ENCODE assay signal across 32 cellular contexts in the genomic region with DNA sequence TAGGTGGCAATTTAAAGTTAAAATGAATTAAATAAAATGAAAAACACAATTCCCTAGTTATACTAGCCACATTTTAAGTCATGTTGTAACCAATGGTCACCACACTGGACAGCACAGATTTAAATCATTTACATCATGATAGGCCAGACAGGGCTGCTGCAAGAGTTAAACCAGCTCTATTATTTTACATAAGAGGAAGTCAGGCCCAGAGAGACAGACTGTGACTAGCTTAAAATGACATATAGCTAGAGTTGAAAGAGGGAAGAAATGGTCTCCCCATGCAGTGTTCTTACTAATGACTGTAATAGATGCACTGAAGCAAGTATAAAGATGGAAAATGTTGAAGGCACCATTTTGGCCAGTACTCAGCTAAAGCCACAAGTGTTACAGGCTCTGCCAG.
DNase-seq lines count a peak whose midpoint lies in the region; ATAC-seq, FAIRE-seq and TF ChIP-seq lines count a peak whose summit lies in the region.
"Had no signal": no experiment of that assay in that cellular context is flagged by ENCODE, and none has a peak within 500 bp of the region (broad histone marks: within the 10 kb centered on the region; RNA-seq: fewer than 3 reads in every experiment).

No MANE protein-coding gene starts in this region.

- DNase-seq in GF-D8 (lab: John Stamatoyannopoulos, UW) = peak; percentile 2
- peak; percentile 60 to 62 for DNase-seq in Kasumi-1 (lab: John Stamatoyannopoulos, UW)
- DNase-seq in OCI-M1 (lab: John Stamatoyannopoulos, UW) = peak; percentile 74
- DNase-seq in HepG2 (ENCODE audit: low spot score) = no peak
- DNase-seq in NCI-H526 (lab: John Stamatoyannopoulos, UW) = no peak
- no peak for DNase-seq in NCI-H2227 treated with DMSO at 0.1 percent for 48 hours (lab: John Stamatoyannopoulos, UW)
- no peak for DNase-seq in NCI-H146 treated with DMSO at 0.1 percent for 48 hours (lab: John Stamatoyannopoulos, UW; ENCODE audit: unreplicated experiment)
- DNase-seq in GM19238 (ENCODE audit: insufficient read length, low spot score) = no peak
- DNase-seq: activated CD4-positive, alpha-beta T cell treated with anti-CD3 and anti-CD28 coated beads for 1 hour; activated CD8-positive, alpha-beta memory T cell treated with anti-CD3 and anti-CD28 coated beads for 24 hours; activated effector memory CD4-positive, alpha-beta T cell treated with anti-CD3 and anti-CD28 coated beads, Interleukin-2, amount 50 U/mL, for 16 hours; activated naive CD8-positive, alpha-beta T cell treated with anti-CD3 and anti-CD28 coated beads, Interleukin-2, amount 10 ng/mL, durations not matched to agents 7 days and 5 days; cortex of kidney; DMS153; effector memory CD8-positive, alpha-beta T cell; erythroblast; heart left ventricle; lower lobe of right lung; NCI-H1105; NCI-H2029 treated with DMSO at 0.1 percent for 48 hours; NCI-H226; NCI-H774; PC-9; SW 1271; T-helper 9 cell had no signal

- TF ChIP-seq POLR2A in HepG2 (IDR thresholded peaks at IDR 0.05; ENCODE audit: insufficient read depth in 1 of 2, low read depth in 2 of 2, low read length in 2 of 2) = no peak

- H3K9me3 ChIP-seq in HepG2 (ENCODE audit: low read length) = no peaks in the 10 kb centered on the region
- H3K9me3 ChIP-seq: ascending aorta, HAP-1, heart left ventricle, lower lobe of right lung, tibial nerve had no signal

- H3K9ac ChIP-seq in HepG2 (ENCODE audit: insufficient read depth, low read depth, low read length) = no peak overlapping the region

- H4K20me1 ChIP-seq in HepG2 (ENCODE audit: insufficient read depth, low read length) = peaks cover 22% of the 10 kb centered on the region

- ATAC-seq in HepG2 = peak; percentile 21
- ATAC-seq: effector memory CD8-positive, alpha-beta T cell; heart left ventricle; lower lobe of right lung; natural killer cell treated with Interleukin-12 subunit alpha and Interleukin-12 subunit beta and Interleukin-15 and Interleukin-18, amount 100 ng/mL, for 72 hours; Right ventricle myocardium inferior had no signal

- H3K4me2 ChIP-seq in HepG2 (ENCODE audit: low read depth, low read length) = no peak overlapping the region
- H3K4me2 ChIP-seq: PC-9 had no signal

- no peak overlapping the region for H3K4me3 ChIP-seq in HepG2 (replicated peaks in 1 of 3; ENCODE audit: insufficient read depth in 1 of 3, low read depth in 2 of 3, low read length in 3 of 3)
- H3K4me3 ChIP-seq: ascending aorta, cardiac muscle cell, HAP-1, heart left ventricle, lower lobe of right lung, PC-9, tibial nerve had no signal

- intact Hi-C loops in HepG2 (cut with micrococcal nuclease; ENCODE audit: unreplicated experiment) = no loop called here

- H3K4me1 ChIP-seq in HepG2 (ENCODE audit: insufficient read depth, low read length) = no peaks in the 10 kb centered on the region

- FAIRE-seq in HepG2 (lab: Jason Lieb, UNC) = no peak
- FAIRE-seq: HTR-8/SVneo had no signal

- peaks cover 26 to 83% of the 10 kb centered on the region in 2 experiments for H3K36me3 ChIP-seq in HepG2 (replicated peaks in 1 of 2; ENCODE audit: control insufficient read depth in 1 of 2, insufficient read depth in 2 of 2, low read length in 2 of 2)
- H3K36me3 ChIP-seq: HAP-1 had no signal

- no peak overlapping the region for H2AFZ ChIP-seq in HepG2 (ENCODE audit: low read length)
- H2AFZ ChIP-seq: PC-9 had no signal

- no peak overlapping the region for H3K27ac ChIP-seq in HepG2 (ENCODE audit: extremely low read length, insufficient read depth, low read length)
- H3K27ac ChIP-seq: ascending aorta, cardiac muscle cell, heart left ventricle, lower lobe of right lung, PC-9, tibial nerve had no signal

- TF ChIP-seq EP300 in HepG2 (IDR thresholded peaks at IDR 0.05; ENCODE audit: low read depth in 2 of 2, low read length in 2 of 2) = no peak
- no peak for TF ChIP-seq EP300 in HepG2 (CRISPR knock-in tag; IDR thresholded peaks at IDR 0.05; ENCODE audit: borderline replicate concordance)

- POLR2A ChIA-PET in HepG2 (lab: Yijun Ruan, JAX) = no interaction called here

- in situ Hi-C loops in HepG2 (cut with HindIII; ENCODE audit: extremely low pct_ligation_motif_present, low pct_unique_long_range_greater_than_20kb) = no loop called here

- CTCF ChIA-PET in HepG2 (lab: Yijun Ruan, JAX; ENCODE audit: low intra/inter-chr PET ratio, low total read pairs) = no interaction called here

- BruUV-seq in HepG2 (replicated peaks; lab: Mats Ljungman, UMichigan) = no TSS peak

- TF ChIP-seq RAD21 in HepG2 (CRISPR knock-in tag; IDR thresholded peaks at IDR 0.05) = no peak

- peaks cover 27% of the 10 kb centered on the region for H3K79me2 ChIP-seq in HepG2 (ENCODE audit: insufficient read depth, low read length)

- H3K27me3 ChIP-seq in HepG2 (ENCODE audit: control insufficient read depth in 1 of 2, insufficient read depth in 2 of 2, low read length in 2 of 2) = no peaks in the 10 kb centered on the region
- H3K27me3 ChIP-seq: ascending aorta, cardiac muscle cell, heart left ventricle, tibial nerve had no signal

- no peak for TF ChIP-seq CTCF in HepG2 (CRISPR knock-in tag; IDR thresholded peaks at IDR 0.05)

TF ChIP-seq in HepG2, 621 proteins besides CTCF, POLR2A, EP300 and RAD21:
- TF ChIP-seq ZNF652 (CRISPR knock-in tag; IDR thresholded peaks at IDR 0.05; ENCODE audit: borderline replicate concordance, low read depth) (peak; percentile 48; the same call in 1 of the 2 replicates), ZNF317 (CRISPR knock-in tag; IDR thresholded peaks at IDR 0.05) (peak; percentile 67; the same call in 1 of the 2 replicates), RBM22 (optimal IDR thresholded peaks at IDR 0.05; ENCODE audit: low read length) (peak; percentile 88)
- TF ChIP-seq, protein P1, sequence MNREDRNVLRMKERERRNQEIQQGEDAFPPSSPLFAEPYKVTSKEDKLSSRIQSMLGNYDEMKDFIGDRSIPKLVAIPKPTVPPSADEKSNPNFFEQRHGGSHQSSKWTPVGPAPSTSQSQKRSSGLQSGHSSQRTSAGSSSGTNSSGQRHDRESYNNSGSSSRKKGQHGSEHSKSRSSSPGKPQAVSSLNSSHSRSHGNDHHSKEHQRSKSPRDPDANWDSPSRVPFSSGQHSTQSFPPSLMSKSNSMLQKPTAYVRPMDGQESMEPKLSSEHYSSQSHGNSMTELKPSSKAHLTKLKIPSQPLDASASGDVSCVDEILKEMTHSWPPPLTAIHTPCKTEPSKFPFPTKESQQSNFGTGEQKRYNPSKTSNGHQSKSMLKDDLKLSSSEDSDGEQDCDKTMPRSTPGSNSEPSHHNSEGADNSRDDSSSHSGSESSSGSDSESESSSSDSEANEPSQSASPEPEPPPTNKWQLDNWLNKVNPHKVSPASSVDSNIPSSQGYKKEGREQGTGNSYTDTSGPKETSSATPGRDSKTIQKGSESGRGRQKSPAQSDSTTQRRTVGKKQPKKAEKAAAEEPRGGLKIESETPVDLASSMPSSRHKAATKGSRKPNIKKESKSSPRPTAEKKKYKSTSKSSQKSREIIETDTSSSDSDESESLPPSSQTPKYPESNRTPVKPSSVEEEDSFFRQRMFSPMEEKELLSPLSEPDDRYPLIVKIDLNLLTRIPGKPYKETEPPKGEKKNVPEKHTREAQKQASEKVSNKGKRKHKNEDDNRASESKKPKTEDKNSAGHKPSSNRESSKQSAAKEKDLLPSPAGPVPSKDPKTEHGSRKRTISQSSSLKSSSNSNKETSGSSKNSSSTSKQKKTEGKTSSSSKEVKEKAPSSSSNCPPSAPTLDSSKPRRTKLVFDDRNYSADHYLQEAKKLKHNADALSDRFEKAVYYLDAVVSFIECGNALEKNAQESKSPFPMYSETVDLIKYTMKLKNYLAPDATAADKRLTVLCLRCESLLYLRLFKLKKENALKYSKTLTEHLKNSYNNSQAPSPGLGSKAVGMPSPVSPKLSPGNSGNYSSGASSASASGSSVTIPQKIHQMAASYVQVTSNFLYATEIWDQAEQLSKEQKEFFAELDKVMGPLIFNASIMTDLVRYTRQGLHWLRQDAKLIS (CRISPR knock-in tag; IDR thresholded peaks at IDR 0.05) = no peak

Comparison
In these comparisons a context has a peak if more than half of its experiments do, and no peak if none do; other contexts are left out.
1. DNase-seq: peak in GF-D8 (single experiment), Kasumi-1 (2 of 2) and OCI-M1 (single experiment); none in HepG2 (single experiment), NCI-H526 (0 of 2), NCI-H2227 treated with DMSO at 0.1 percent for 48 hours (single experiment), NCI-H146 treated with DMSO at 0.1 percent for 48 hours (single experiment) and GM19238 (single experiment).